In the genomic region with DNA sequence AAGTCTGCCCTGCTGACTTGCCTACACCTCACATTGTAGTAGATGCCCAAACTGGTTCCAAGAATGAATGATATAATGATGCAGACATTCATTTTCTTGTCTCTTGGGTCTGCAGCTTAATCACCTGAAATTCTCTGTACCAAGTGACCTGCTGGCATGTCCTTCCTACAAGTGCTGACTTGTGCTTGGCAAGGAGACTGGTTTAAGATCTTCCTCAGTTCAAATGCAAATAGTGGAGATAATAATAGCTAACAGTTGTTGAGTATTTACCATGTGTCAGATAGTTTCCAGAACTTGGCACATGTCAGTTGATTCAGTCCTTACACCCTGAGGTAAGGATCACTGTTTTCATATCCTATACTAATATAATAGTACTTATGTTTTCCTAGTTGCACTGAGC, we compare ENCODE assay signal across 27 cellular contexts.
"Had no signal": no experiment of that assay in that cellular context is flagged by ENCODE, and none has a peak within 500 bp of the region (broad histone marks: within the 10 kb centered on the region; RNA-seq: fewer than 3 reads in every experiment).

No MANE protein-coding gene starts in this region.

- H3K9me3 ChIP-seq: adrenal gland, body of pancreas, breast epithelium, MG63, SJSA1, SK-N-SH had no signal

- H3K4me1 ChIP-seq: adrenal gland, breast epithelium, SJSA1 had no signal

- H3K4me3 ChIP-seq: adrenal gland, body of pancreas, breast epithelium, MG63, SJSA1 had no signal

- H3K36me3 ChIP-seq: adrenal gland, breast epithelium, MG63, SJSA1 had no signal

- H3K27me3 ChIP-seq: adrenal gland, body of pancreas, breast epithelium, MG63, SJSA1 had no signal

- FAIRE-seq: astrocyte, TTC549 had no signal

- H3K4me2 ChIP-seq: SK-N-SH had no signal

- DNase-seq: activated CD4-positive, alpha-beta T cell treated with anti-CD3 and anti-CD28 coated beads, Interleukin-2, amount 10 ng/mL, durations not matched to agents 24 days and 14 days; activated CD4-positive, alpha-beta T cell treated with anti-CD3 and anti-CD28 coated beads, Interleukin-2, amount 50 U/mL, for 4 hours; activated CD8-positive, alpha-beta T cell treated with anti-CD3 and anti-CD28 coated beads, Interleukin-2, amount 10 ng/mL, durations not matched to agents 7 days and 5 days; activated gamma-delta T cell; activated naive CD4-positive, alpha-beta T cell treated with anti-CD3 and anti-CD28 coated beads for 36 hours; activated T-cell treated with anti-CD3 and anti-CD28 coated beads, Interleukin-2, amount 50 U/mL, for 24 hours; adrenal gland; body of pancreas; caudate nucleus; Karpas-422; MG63; NCI-H1048; NCI-H1105 treated with DMSO at 0.1 percent for 48 hours; NCI-H1436; NCI-H1694; NCI-H1930; NCI-H2081 treated with DMSO at 0.1 percent for 48 hours; NCI-H226; NCI-H524 treated with DMSO at 0.1 percent for 48 hours; SHP77 treated with DMSO at 0.1 percent for 48 hours; SK-N-SH had no signal

- H3K9ac ChIP-seq: SK-N-SH had no signal

- H3K27ac ChIP-seq: adrenal gland, body of pancreas, SJSA1 had no signal

- ATAC-seq: activated CD8-positive, alpha-beta T cell treated with anti-CD3 and anti-CD28 coated beads, Interleukin-2, amount 10 ng/mL, durations not matched to agents 7 days and 5 days; activated naive CD4-positive, alpha-beta T cell treated with anti-CD3 and anti-CD28 coated beads, Interleukin-2, amount 50 U/mL, for 72 hours; body of pancreas; Panc1 had no signal
